1 cellular context compared by ENCODE assay signal in the genomic region with DNA sequence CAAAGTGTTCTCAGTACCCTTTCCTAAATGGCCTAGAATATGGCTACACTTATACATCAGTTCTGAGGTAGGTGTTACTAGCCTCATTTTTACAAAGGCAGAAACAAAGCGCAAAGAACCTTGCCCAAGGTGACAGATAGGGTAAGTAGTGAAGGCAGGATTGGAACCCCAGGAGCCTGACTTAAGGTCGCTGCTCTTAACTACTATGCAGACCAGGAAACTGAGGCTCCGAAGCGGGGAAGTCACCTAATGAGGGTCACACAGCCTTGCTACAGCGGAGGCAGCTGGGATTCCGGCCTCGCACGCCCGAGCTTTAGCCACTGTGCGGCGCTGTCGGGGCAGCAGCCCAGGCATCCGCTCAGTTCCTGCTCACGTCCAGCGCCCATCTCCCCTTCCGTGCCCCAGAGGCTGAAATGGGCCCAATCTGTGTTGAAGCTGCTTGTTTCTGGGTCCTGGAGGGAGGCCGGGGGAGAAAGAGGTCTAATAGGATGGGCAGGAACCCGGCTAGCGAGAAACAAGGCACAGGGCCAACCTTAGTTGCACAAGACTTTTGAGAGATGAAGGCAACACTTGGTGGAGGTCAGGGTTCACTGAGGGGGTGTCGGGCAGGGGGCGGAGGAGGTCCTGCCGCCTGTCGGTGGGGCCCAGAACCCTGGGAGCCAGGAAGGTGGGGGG.
A peak's percentile ranks its signal among the peaks of the same experiment; 100 is the strongest.
TF ChIP-seq lines count a peak whose summit lies in the region.

No MANE protein-coding gene starts in this region.

TF ChIP-seq in HepG2, 621 proteins besides CTCF, POLR2A, EP300 and RAD21 (continued from another document and continues in another):
- TF ChIP-seq, protein P1, sequence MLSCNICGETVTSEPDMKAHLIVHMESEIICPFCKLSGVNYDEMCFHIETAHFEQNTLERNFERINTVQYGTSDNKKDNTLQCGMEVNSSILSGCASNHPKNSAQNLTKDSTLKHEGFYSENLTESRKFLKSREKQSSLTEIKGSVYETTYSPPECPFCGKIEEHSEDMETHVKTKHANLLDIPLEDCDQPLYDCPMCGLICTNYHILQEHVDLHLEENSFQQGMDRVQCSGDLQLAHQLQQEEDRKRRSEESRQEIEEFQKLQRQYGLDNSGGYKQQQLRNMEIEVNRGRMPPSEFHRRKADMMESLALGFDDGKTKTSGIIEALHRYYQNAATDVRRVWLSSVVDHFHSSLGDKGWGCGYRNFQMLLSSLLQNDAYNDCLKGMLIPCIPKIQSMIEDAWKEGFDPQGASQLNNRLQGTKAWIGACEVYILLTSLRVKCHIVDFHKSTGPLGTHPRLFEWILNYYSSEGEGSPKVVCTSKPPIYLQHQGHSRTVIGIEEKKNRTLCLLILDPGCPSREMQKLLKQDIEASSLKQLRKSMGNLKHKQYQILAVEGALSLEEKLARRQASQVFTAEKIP (CRISPR knock-in tag; IDR thresholded peaks at IDR 0.05; ENCODE audit: borderline replicate concordance): no peak
- TF ChIP-seq, protein P2, sequence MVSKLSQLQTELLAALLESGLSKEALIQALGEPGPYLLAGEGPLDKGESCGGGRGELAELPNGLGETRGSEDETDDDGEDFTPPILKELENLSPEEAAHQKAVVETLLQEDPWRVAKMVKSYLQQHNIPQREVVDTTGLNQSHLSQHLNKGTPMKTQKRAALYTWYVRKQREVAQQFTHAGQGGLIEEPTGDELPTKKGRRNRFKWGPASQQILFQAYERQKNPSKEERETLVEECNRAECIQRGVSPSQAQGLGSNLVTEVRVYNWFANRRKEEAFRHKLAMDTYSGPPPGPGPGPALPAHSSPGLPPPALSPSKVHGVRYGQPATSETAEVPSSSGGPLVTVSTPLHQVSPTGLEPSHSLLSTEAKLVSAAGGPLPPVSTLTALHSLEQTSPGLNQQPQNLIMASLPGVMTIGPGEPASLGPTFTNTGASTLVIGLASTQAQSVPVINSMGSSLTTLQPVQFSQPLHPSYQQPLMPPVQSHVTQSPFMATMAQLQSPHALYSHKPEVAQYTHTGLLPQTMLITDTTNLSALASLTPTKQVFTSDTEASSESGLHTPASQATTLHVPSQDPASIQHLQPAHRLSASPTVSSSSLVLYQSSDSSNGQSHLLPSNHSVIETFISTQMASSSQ (IDR thresholded peaks at IDR 0.05; ENCODE audit: low read depth): no peak
- TF ChIP-seq, protein P2 (CRISPR knock-in tag; IDR thresholded peaks at IDR 0.05; ENCODE audit: borderline replicate concordance): peak; percentile 64
- TF ChIP-seq ZNF670 (CRISPR knock-in tag; IDR thresholded peaks at IDR 0.05; ENCODE audit: borderline replicate concordance) (no peak), ZNF136 (CRISPR knock-in tag; IDR thresholded peaks at IDR 0.05; ENCODE audit: low read depth) (no peak), ZNF326 (CRISPR knock-in tag; IDR thresholded peaks at IDR 0.05; ENCODE audit: borderline replicate concordance) (no peak), ZNF17 (CRISPR knock-in tag; IDR thresholded peaks at IDR 0.05) (no peak), MYNN (CRISPR knock-in tag; IDR thresholded peaks at IDR 0.05; ENCODE audit: low read depth) (no peak), PHF21A (CRISPR knock-in tag; IDR thresholded peaks at IDR 0.05) (0 out of 2 replicates have a peak, but pooled peaks have one; percentile 40), POGZ (CRISPR knock-in tag; IDR thresholded peaks at IDR 0.05) (peak; percentile 51; the same call in 1 of the 2 replicates), GATAD2A (CRISPR knock-in tag; IDR thresholded peaks at IDR 0.05) (peak; percentile 28; the same call in 1 of the 2 replicates), KAT7 (CRISPR knock-in tag; IDR thresholded peaks at IDR 0.05; ENCODE audit: borderline replicate concordance) (no peak), ZNF841 (CRISPR knock-in tag; IDR thresholded peaks at IDR 0.05; ENCODE audit: borderline replicate concordance) (peak; percentile 43; the same call in 1 of the 2 replicates), ARNTL (CRISPR knock-in tag; IDR thresholded peaks at IDR 0.05) (0 out of 2 replicates have a peak, but pooled peaks have one; percentile 55), ZNF138 (CRISPR knock-in tag; IDR thresholded peaks at IDR 0.05; ENCODE audit: low read depth) (no peak), JARID2 (CRISPR knock-in tag; IDR thresholded peaks at IDR 0.05; ENCODE audit: insufficient replicate concordance) (no peak), TOE1 (CRISPR knock-in tag; IDR thresholded peaks at IDR 0.05) (no peak), ZNF383 (CRISPR knock-in tag; IDR thresholded peaks at IDR 0.05; ENCODE audit: borderline replicate concordance) (0 out of 2 replicates have a peak, but pooled peaks have one; percentile 48), ZNF446 (CRISPR knock-in tag; IDR thresholded peaks at IDR 0.05) (no peak), ZNF546 (CRISPR knock-in tag; conservative IDR thresholded peaks at IDR 0.05) (no peak), YEATS2 (CRISPR knock-in tag; IDR thresholded peaks at IDR 0.05; ENCODE audit: borderline replicate concordance) (0 out of 2 replicates have a peak, but pooled peaks have one; percentile 26), BCL6 (CRISPR knock-in tag; IDR thresholded peaks at IDR 0.05) (peak; percentile 25; the same call in 1 of the 2 replicates), SPEN (CRISPR knock-in tag; IDR thresholded peaks at IDR 0.05; ENCODE audit: low read depth) (peak; percentile 25; the same call in 1 of the 2 replicates), EZH2 (conservative IDR thresholded peaks at IDR 0.05; ENCODE audit: low read depth, low read length) (no peak), ZBTB3 (CRISPR knock-in tag; IDR thresholded peaks at IDR 0.05; ENCODE audit: borderline replicate concordance, low read depth) (peak; percentile 23; the same call in 1 of the 2 replicates), HMG20B (CRISPR knock-in tag; conservative IDR thresholded peaks at IDR 0.05) (no peak), FOXC1 (CRISPR knock-in tag; IDR thresholded peaks at IDR 0.05; ENCODE audit: borderline replicate concordance) (peak; percentile 54; the same call in 1 of the 2 replicates), ZNF24 (IDR thresholded peaks at IDR 0.05) (no peak), ZSCAN20 (CRISPR knock-in tag; IDR thresholded peaks at IDR 0.05; ENCODE audit: borderline replicate concordance) (no peak), FOXJ3 (CRISPR knock-in tag; IDR thresholded peaks at IDR 0.05; ENCODE audit: borderline replicate concordance) (no peak)
- TF ChIP-seq, protein P3, sequence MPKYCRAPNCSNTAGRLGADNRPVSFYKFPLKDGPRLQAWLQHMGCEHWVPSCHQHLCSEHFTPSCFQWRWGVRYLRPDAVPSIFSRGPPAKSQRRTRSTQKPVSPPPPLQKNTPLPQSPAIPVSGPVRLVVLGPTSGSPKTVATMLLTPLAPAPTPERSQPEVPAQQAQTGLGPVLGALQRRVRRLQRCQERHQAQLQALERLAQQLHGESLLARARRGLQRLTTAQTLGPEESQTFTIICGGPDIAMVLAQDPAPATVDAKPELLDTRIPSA (CRISPR knock-in tag; IDR thresholded peaks at IDR 0.05; ENCODE audit: borderline replicate concordance): no peak
- TF ChIP-seq, protein P4, sequence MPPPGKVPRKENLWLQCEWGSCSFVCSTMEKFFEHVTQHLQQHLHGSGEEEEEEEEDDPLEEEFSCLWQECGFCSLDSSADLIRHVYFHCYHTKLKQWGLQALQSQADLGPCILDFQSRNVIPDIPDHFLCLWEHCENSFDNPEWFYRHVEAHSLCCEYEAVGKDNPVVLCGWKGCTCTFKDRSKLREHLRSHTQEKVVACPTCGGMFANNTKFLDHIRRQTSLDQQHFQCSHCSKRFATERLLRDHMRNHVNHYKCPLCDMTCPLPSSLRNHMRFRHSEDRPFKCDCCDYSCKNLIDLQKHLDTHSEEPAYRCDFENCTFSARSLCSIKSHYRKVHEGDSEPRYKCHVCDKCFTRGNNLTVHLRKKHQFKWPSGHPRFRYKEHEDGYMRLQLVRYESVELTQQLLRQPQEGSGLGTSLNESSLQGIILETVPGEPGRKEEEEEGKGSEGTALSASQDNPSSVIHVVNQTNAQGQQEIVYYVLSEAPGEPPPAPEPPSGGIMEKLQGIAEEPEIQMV (CRISPR knock-in tag; IDR thresholded peaks at IDR 0.05; ENCODE audit: low read depth): peak; percentile 58; the same call in 1 of the 2 replicates
- TF ChIP-seq, protein P5, sequence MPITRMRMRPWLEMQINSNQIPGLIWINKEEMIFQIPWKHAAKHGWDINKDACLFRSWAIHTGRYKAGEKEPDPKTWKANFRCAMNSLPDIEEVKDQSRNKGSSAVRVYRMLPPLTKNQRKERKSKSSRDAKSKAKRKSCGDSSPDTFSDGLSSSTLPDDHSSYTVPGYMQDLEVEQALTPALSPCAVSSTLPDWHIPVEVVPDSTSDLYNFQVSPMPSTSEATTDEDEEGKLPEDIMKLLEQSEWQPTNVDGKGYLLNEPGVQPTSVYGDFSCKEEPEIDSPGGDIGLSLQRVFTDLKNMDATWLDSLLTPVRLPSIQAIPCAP (CRISPR knock-in tag; IDR thresholded peaks at IDR 0.05; ENCODE audit: low read depth): no peak
- TF ChIP-seq, protein P6, sequence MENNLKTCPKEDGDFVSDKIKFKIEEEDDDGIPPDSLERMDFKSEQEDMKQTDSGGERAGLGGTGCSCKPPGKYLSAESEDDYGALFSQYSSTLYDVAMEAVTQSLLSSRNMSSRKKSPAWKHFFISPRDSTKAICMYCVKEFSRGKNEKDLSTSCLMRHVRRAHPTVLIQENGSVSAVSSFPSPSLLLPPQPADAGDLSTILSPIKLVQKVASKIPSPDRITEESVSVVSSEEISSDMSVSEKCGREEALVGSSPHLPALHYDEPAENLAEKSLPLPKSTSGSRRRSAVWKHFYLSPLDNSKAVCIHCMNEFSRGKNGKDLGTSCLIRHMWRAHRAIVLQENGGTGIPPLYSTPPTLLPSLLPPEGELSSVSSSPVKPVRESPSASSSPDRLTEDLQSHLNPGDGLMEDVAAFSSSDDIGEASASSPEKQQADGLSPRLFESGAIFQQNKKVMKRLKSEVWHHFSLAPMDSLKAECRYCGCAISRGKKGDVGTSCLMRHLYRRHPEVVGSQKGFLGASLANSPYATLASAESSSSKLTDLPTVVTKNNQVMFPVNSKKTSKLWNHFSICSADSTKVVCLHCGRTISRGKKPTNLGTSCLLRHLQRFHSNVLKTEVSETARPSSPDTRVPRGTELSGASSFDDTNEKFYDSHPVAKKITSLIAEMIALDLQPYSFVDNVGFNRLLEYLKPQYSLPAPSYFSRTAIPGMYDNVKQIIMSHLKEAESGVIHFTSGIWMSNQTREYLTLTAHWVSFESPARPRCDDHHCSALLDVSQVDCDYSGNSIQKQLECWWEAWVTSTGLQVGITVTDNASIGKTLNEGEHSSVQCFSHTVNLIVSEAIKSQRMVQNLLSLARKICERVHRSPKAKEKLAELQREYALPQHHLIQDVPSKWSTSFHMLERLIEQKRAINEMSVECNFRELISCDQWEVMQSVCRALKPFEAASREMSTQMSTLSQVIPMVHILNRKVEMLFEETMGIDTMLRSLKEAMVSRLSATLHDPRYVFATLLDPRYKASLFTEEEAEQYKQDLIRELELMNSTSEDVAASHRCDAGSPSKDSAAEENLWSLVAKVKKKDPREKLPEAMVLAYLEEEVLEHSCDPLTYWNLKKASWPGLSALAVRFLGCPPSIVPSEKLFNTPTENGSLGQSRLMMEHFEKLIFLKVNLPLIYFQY (CRISPR knock-in tag; IDR thresholded peaks at IDR 0.05; ENCODE audit: borderline replicate concordance): peak; percentile 29; the same call in 1 of the 2 replicates
- TF ChIP-seq, protein P7, sequence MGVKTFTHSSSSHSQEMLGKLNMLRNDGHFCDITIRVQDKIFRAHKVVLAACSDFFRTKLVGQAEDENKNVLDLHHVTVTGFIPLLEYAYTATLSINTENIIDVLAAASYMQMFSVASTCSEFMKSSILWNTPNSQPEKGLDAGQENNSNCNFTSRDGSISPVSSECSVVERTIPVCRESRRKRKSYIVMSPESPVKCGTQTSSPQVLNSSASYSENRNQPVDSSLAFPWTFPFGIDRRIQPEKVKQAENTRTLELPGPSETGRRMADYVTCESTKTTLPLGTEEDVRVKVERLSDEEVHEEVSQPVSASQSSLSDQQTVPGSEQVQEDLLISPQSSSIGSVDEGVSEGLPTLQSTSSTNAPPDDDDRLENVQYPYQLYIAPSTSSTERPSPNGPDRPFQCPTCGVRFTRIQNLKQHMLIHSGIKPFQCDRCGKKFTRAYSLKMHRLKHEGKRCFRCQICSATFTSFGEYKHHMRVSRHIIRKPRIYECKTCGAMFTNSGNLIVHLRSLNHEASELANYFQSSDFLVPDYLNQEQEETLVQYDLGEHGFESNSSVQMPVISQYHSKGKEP (CRISPR knock-in tag; IDR thresholded peaks at IDR 0.05): no peak
- TF ChIP-seq, protein P8, sequence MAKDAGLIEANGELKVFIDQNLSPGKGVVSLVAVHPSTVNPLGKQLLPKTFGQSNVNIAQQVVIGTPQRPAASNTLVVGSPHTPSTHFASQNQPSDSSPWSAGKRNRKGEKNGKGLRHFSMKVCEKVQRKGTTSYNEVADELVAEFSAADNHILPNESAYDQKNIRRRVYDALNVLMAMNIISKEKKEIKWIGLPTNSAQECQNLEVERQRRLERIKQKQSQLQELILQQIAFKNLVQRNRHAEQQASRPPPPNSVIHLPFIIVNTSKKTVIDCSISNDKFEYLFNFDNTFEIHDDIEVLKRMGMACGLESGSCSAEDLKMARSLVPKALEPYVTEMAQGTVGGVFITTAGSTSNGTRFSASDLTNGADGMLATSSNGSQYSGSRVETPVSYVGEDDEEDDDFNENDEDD (CRISPR knock-in tag; IDR thresholded peaks at IDR 0.05; ENCODE audit: borderline replicate concordance): peak; percentile 36; the same call in 1 of the 2 replicates
- TF ChIP-seq, protein P9, sequence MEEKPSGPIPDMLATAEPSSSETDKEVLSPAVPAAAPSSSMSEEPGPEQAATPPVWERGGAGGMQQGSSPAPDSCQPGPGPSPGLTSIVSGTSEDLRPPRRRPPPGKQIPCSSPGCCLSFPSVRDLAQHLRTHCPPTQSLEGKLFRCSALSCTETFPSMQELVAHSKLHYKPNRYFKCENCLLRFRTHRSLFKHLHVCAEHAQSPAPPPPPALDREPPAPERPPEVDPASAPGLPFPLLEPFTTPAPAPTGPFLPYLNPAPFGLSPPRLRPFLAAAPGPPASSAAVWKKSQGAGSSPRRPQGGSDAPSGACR (CRISPR knock-in tag; IDR thresholded peaks at IDR 0.05): peak; percentile 63; the same call in 1 of the 2 replicates
- TF ChIP-seq, protein P10, sequence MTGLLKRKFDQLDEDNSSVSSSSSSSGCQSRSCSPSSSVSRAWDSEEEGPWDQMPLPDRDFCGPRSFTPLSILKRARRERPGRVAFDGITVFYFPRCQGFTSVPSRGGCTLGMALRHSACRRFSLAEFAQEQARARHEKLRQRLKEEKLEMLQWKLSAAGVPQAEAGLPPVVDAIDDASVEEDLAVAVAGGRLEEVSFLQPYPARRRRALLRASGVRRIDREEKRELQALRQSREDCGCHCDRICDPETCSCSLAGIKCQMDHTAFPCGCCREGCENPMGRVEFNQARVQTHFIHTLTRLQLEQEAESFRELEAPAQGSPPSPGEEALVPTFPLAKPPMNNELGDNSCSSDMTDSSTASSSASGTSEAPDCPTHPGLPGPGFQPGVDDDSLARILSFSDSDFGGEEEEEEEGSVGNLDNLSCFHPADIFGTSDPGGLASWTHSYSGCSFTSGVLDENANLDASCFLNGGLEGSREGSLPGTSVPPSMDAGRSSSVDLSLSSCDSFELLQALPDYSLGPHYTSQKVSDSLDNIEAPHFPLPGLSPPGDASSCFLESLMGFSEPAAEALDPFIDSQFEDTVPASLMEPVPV (CRISPR knock-in tag; IDR thresholded peaks at IDR 0.05): peak; percentile 63; the same call in 1 of the 2 replicates
